In genomic region chr11:61902313-61902712, GRCh38 we compare ENCODE assay signal across 10 cellular contexts. TPM values are rescaled to one million over a fixed set of nuclear protein-coding genes. Genes with fewer than 3 reads are reported as not detected.
"Had no signal": no experiment of that assay in that cellular context is flagged by ENCODE, and none has a peak within 500 bp of the region (broad histone marks: within the 10 kb centered on the region; RNA-seq: fewer than 3 reads in every experiment).

No MANE protein-coding gene starts in this region.

- H3K27ac ChIP-seq: HL-60 had no signal

- H3K36me3 ChIP-seq: HAP-1 had no signal

- H3K4me2 ChIP-seq: GM23338 had no signal

- H3K4me1 ChIP-seq: HAP-1 had no signal

- FAIRE-seq: HepG2 had no signal

- H3K9me3 ChIP-seq: HAP-1 had no signal

- DNase-seq: H7, HFFc6, KBM-7 had no signal

- ATAC-seq: GM23338, HCT116, HepG2 had no signal

- H2AFZ ChIP-seq: GM23338 had no signal

- H3K4me3 ChIP-seq: GM23338, HAP-1 had no signal

RNA-seq across cellular contexts. Expression of gene RAB3IL1, which starts 15.1 kb away (rescaled TPM):
- polyA plus RNA-seq: IgD-negative memory B cell had no signal

RNA-seq across cellular contexts. Expression of gene BEST1, which starts 47.8 kb away (rescaled TPM):
- total RNA-seq: HT1080 had no signal
